Comparison of ENCODE assay signal across 2 cellular contexts in genomic region chr10:21060626-21061025, GRCh38.
TF ChIP-seq lines count a peak whose summit lies in the region.

No MANE protein-coding gene starts in this region.

TF ChIP-seq in HepG2, 621 proteins besides CTCF, POLR2A, EP300 and RAD21:
- TF ChIP-seq, protein P1, sequence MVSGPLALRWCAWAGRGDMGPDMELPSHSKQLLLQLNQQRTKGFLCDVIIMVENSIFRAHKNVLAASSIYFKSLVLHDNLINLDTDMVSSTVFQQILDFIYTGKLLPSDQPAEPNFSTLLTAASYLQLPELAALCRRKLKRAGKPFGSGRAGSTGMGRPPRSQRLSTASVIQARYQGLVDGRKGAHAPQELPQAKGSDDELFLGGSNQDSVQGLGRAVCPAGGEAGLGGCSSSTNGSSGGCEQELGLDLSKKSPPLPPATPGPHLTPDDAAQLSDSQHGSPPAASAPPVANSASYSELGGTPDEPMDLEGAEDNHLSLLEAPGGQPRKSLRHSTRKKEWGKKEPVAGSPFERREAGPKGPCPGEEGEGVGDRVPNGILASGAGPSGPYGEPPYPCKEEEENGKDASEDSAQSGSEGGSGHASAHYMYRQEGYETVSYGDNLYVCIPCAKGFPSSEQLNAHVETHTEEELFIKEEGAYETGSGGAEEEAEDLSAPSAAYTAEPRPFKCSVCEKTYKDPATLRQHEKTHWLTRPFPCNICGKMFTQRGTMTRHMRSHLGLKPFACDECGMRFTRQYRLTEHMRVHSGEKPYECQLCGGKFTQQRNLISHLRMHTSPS (CRISPR knock-in tag; IDR thresholded peaks at IDR 0.05; ENCODE audit: low read depth): no peak
- TF ChIP-seq MAFK (conservative IDR thresholded peaks at IDR 0.05 in 1 of 2, IDR thresholded peaks at IDR 0.05 in 1 of 2; ENCODE audit: low read length in 2 of 2): peak; percentile 46; a peak in 2 of 4 replicates
- TF ChIP-seq ZNF260 (CRISPR knock-in tag; IDR thresholded peaks at IDR 0.05; ENCODE audit: borderline replicate concordance, low read depth): no peak
- TF ChIP-seq ZNF562 (CRISPR knock-in tag; IDR thresholded peaks at IDR 0.05; ENCODE audit: borderline replicate concordance): no peak
- no peak for TF ChIP-seq CEBPZ (IDR thresholded peaks at IDR 0.05; ENCODE audit: low read length)
- peak; percentile 41; the same call in 1 of the 2 replicates for TF ChIP-seq MAFF (IDR thresholded peaks at IDR 0.05; ENCODE audit: low read depth, low read length)
- TF ChIP-seq, protein P2, sequence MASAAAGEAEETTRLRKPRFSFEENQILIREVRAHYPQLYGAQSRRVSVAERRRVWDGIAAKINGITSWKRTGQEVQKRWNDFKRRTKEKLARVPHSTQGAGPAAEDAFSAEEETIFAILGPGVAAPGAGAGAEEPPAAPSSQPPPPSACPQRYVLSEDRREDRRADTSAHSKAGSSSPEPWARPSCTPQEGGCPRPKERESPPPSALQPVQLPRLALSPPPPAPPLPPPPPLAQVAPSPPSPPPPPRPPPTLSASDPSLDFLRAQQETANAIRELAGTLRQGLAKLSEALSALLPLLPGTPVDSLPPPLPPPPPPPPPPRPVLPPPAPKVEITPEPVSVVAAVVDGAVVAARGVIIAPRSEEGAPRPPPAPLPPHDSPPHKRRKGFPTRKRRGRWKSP (CRISPR knock-in tag; IDR thresholded peaks at IDR 0.05): no peak
- TF ChIP-seq ZNF24 (IDR thresholded peaks at IDR 0.05): no peak

TF ChIP-seq in H1, 55 proteins besides CTCF, POLR2A, EP300 and RAD21 (continued from another document):
- TF ChIP-seq PHF8 (conservative IDR thresholded peaks at IDR 0.05; ENCODE audit: low read depth, low read length) (no peak), ZNF274 (IDR thresholded peaks at IDR 0.05; ENCODE audit: borderline replicate concordance, extremely low read depth, low read length) (no peak), RNF2 (IDR thresholded peaks at IDR 0.05; ENCODE audit: borderline replicate concordance, low read depth, low read length, missing control alignments, poor library complexity, severe bottlenecking) (no peak)
